ENCODE assay signal across 11 cellular contexts in the genomic region with DNA sequence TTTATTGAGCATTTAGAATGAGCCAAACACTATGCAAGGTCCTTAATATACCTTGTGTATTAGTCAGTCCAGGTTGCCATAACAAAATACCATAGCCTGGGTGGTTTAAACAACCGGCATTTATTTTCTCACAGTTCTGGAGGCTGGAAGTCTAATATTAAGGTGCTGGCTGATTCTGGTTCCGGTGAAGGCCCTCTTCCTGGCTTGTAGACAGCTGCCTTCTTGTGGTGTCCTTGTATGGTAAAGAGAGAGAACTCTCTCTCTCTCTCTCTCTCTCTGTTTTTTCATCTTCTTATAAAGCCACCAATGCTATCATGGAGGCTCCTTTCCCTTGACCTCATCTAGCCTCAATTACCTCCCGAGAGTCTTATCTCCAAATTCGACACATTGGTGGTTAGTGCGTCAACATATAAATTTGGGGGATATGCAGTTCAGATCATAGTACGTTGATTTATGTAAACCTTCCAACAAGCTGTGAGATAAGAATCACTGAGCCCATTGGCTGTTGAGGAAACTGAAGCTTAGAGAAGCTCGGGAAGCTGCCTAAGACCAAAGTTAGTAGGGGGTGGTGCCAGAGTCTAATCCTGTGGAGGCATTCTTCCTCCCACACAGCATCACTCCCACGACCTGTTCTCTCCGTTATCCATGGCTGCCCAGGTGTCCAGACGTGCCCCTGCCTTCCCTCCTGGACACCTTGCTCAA.
DNase-seq lines count a peak whose midpoint lies in the region; ATAC-seq and TF ChIP-seq lines count a peak whose summit lies in the region.
"Had no signal": no experiment of that assay in that cellular context is flagged by ENCODE, and none has a peak within 500 bp of the region (broad histone marks: within the 10 kb centered on the region; RNA-seq: fewer than 3 reads in every experiment).

No MANE protein-coding gene starts in this region.

- H3K9me2 ChIP-seq in GM23248 (ENCODE audit: insufficient read depth), result no peaks in the 10 kb centered on the region

- in situ Hi-C loops in GM23248 (cut with MboI), result no loop called here

- TF ChIP-seq CTCF in NB4 (IDR thresholded peaks at IDR 0.05; ENCODE audit: low read depth, low read length), result no peak
- TF ChIP-seq CTCF in osteoblast (IDR thresholded peaks at IDR 0.05; ENCODE audit: extremely low read depth, low read depth, low read length), result no peak
- no peak for TF ChIP-seq CTCF in right lobe of liver (IDR thresholded peaks at IDR 0.05)
- TF ChIP-seq CTCF in GM10266 (IDR thresholded peaks at IDR 0.05; ENCODE audit: control insufficient read depth, insufficient read depth, low read depth, missing control alignments), result no peak

- H3F3A ChIP-seq in GM23248 (ENCODE audit: insufficient read depth), result peaks cover 9% of the 10 kb centered on the region

- no peaks in the 10 kb centered on the region for H3K27me3 ChIP-seq in osteoblast (ENCODE audit: insufficient read depth, low read length)
- no peaks in the 10 kb centered on the region for H3K27me3 ChIP-seq in GM23248 (replicated peaks; ENCODE audit: insufficient read depth)
- no peaks in the 10 kb centered on the region for H3K27me3 ChIP-seq in right lobe of liver

- no peak overlapping the region for H3K9ac ChIP-seq in GM23248

- no peak overlapping the region for H3K4me3 ChIP-seq in NB4 (ENCODE audit: low read depth, low read length)
- no peak overlapping the region for H3K4me3 ChIP-seq in osteoblast (ENCODE audit: insufficient read depth, low read length)
- H3K4me3 ChIP-seq in GM23248, result no peak overlapping the region
- H3K4me3 ChIP-seq in right lobe of liver, result no peak overlapping the region

- intact Hi-C loops in right lobe of liver (cut with DNase I), result no loop called here

- H3K4me1 ChIP-seq in osteoblast (ENCODE audit: insufficient read depth, low read length) (peaks cover 10% of the 10 kb centered on the region), GM23248 (ENCODE audit: insufficient read depth) (peaks cover 10% of the 10 kb centered on the region), right lobe of liver (no peaks in the 10 kb centered on the region)

- WGBS in GM23248 (ENCODE audit: low coverage in 1 of 2, low lambda C conversion rate in 2 of 2, missing lambda C conversion rate in 2 of 2), 2 experiments, result 69 to 74% methylated on average over 10 of the region's 10 CpGs
- 56% methylated on average over 10 of the region's 10 CpGs for WGBS in right lobe of liver (ENCODE audit: insufficient coverage, low coverage, low lambda C conversion rate, missing lambda C conversion rate)

- H4K20me1 ChIP-seq in osteoblast (ENCODE audit: insufficient read depth, low read length) (no peaks in the 10 kb centered on the region), GM23248 (ENCODE audit: insufficient read depth) (no peaks in the 10 kb centered on the region)

- DNase-seq in NB4 (ENCODE audit: low read depth) (peak; percentile 53), osteoblast (ENCODE audit: insufficient read length, low spot score, missing footprints) (no peak), GM23248 (no peak), right lobe of liver (no peak), GM10266 (ENCODE audit: extremely low spot score) (no peak)
- DNase-seq in activated CD4-positive, alpha-beta T cell treated with anti-CD3 and anti-CD28 coated beads, Interleukin-2, amount 50 U/mL, for 1 hour, result no peak
- DNase-seq: activated T-cell treated with anti-CD3 and anti-CD28 coated beads for 4 hours; NCI-H2081 treated with DMSO at 0.1 percent for 48 hours; stimulated activated CD8-positive, alpha-beta memory T cell treated with anti-CD3 and anti-CD28 coated beads, Interleukin-4, amount 100 ng/mL, for 48 hours had no signal

- H3K79me2 ChIP-seq in osteoblast (ENCODE audit: insufficient read depth, low read length) (no peaks in the 10 kb centered on the region), GM23248 (ENCODE audit: insufficient read depth) (no peaks in the 10 kb centered on the region)

- ATAC-seq in GM18511 (IDR thresholded peaks at IDR 0.05; ENCODE audit: unreplicated experiment) (peak; percentile 15), HG02678 (IDR thresholded peaks at IDR 0.05; ENCODE audit: unreplicated experiment) (peak; percentile 7), right lobe of liver (no peak)

- H3K4me2 ChIP-seq in osteoblast (ENCODE audit: insufficient read depth, low read length), result peak overlapping the region; percentile 59
- H3K4me2 ChIP-seq in GM23248 (ENCODE audit: unreplicated experiment), result no peak overlapping the region

- H3K27ac ChIP-seq in osteoblast (ENCODE audit: low read depth, low read length) (peak overlapping the region; percentile 58), GM23248 (no peak overlapping the region), right lobe of liver (peak overlapping the region in 1 of 3 donors; percentile 17)

- H3K36me3 ChIP-seq in osteoblast (ENCODE audit: insufficient read depth, low read length) (no peaks in the 10 kb centered on the region), GM23248 (ENCODE audit: low read depth) (no peaks in the 10 kb centered on the region), right lobe of liver (no peaks in the 10 kb centered on the region)

- H3K9me3 ChIP-seq in osteoblast (ENCODE audit: low read depth, low read length) (no peaks in the 10 kb centered on the region), GM23248 (ENCODE audit: low read depth) (no peaks in the 10 kb centered on the region), right lobe of liver (no peaks in the 10 kb centered on the region)

- H2AFZ ChIP-seq in osteoblast (ENCODE audit: low read length) (no peak overlapping the region), GM23248 (no peak overlapping the region)

- TF ChIP-seq POLR2A in NB4 (IDR thresholded peaks at IDR 0.05; ENCODE audit: extremely low read depth, insufficient read length) (no peak), right lobe of liver (IDR thresholded peaks at IDR 0.05) (no peak)

Comparison
In these comparisons a context has a peak if more than half of its experiments do, and no peak if none do; other contexts are left out.
1. ATAC-seq: peak in GM18511 (single experiment) and HG02678 (single experiment); none in right lobe of liver (0 of 4).